12 cellular contexts compared by ENCODE assay signal in the genomic region with DNA sequence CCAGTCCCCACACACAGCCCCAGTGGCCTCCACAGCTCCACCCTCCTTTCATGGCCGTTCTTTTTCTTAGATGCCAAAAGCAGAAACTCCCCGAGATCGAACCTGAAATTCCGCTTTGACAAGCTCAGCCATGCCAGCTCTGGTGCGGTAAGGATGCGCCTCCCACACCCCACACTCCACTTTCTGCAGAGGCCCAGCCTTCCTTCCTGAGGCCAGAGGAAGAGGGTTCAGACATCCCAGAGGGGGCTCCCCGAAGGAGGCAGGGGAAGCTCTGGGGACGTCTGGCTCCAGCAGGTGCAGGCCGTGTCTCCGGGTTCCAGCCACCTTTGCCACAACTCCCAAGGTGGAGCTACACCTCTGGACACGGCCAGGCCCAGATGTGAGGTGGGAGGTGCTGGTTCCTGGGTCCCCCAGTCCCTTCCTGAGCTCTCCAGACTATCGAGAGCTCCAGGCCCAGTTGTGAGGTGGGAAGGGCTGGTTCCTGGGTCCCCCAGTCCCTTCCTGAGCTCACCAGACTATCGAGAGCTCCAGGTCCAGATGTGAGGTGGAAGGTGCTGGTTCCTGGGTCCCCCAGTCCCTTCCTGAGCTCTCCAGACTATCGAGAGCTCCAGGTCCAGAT. TPM values are rescaled to one million over a fixed set of nuclear protein-coding genes. Genes with fewer than 3 reads are reported as not detected.
DNase-seq lines count a peak whose midpoint lies in the region; ATAC-seq, FAIRE-seq and TF ChIP-seq lines count a peak whose summit lies in the region.
"Not testable (repeated sequence)": the region's sequence is repeated elsewhere in the genome, so short reads cannot be mapped to it uniquely, and the experiment has no call there.
"Had no signal": no experiment of that assay in that cellular context is flagged by ENCODE, and none has a peak within 500 bp of the region (broad histone marks: within the 10 kb centered on the region; RNA-seq: fewer than 3 reads in every experiment).

No MANE protein-coding gene starts in this region.

- H3K4me1 Mint-ChIP-seq in MCF 10A (ENCODE audit: insufficient read depth, unreplicated experiment), result peaks cover 24% of the 10 kb centered on the region

- H2AFZ ChIP-seq in ACC112 (ENCODE audit: low read length, unreplicated experiment); parathyroid adenoma: not testable (repeated sequence)
- H2AFZ ChIP-seq in endothelial cell of umbilical vein (ENCODE audit: low read depth, low read length), result peak overlapping the region; percentile 23

- H3K9ac ChIP-seq in endothelial cell of umbilical vein (replicated peaks; ENCODE audit: extremely low read depth, insufficient read depth, low read length), result peak overlapping the region; percentile 77
- H3K9ac ChIP-seq in parathyroid adenoma; subcutaneous abdominal adipose tissue (ENCODE audit: low read length in 5 of 5): not testable (repeated sequence)

- POLR2A ChIA-PET in MCF 10A (lab: Yijun Ruan, JAX), result interaction anchor here (0.6 kb wide), 1 partner anchor 873 kb away, joined by 3 read pairs; no protein-coding TSS in a partner anchor
- POLR2A ChIA-PET in endothelial cell of umbilical vein (lab: Charles Lee), result not testable (repeated sequence)

- not testable (repeated sequence) for TF ChIP-seq POLR2A in Peyer's patch (IDR thresholded peaks at IDR 0.05); endothelial cell of umbilical vein (IDR thresholded peaks at IDR 0.05; ENCODE audit: low read depth, low read length)

- peak in 2 of 3 donors; percentile 21 to 28 for DNase-seq in Peyer's patch
- not testable (repeated sequence) for DNase-seq in MCF 10A (ENCODE audit: unreplicated experiment); endothelial cell of umbilical vein (ENCODE audit: low read depth, low spot score); heart right ventricle
- peak; percentile 20 for DNase-seq in lower lobe of right lung

- FAIRE-seq in endothelial cell of umbilical vein (lab: Jason Lieb, UNC), result not testable (repeated sequence)

- H3K4me2 ChIP-seq in endothelial cell of umbilical vein (ENCODE audit: insufficient read depth, low read length), result peak overlapping the region; percentile 35
- not testable (repeated sequence) for H3K4me2 ChIP-seq in parathyroid adenoma (ENCODE audit: low read length)

- not testable (repeated sequence) for H3K9me3 ChIP-seq in Peyer's patch; endothelial cell of umbilical vein (replicated peaks; ENCODE audit: control insufficient read depth, insufficient read depth, low read length); heart right ventricle; lower lobe of right lung; parathyroid adenoma (ENCODE audit: control insufficient read depth, low read length); subcutaneous abdominal adipose tissue (ENCODE audit: control insufficient read depth in 5 of 5, low read length in 5 of 5)

- ATAC-seq in heart right ventricle, lower lobe of right lung: not testable (repeated sequence)

- not testable (repeated sequence) for H4K20me1 ChIP-seq in endothelial cell of umbilical vein (replicated peaks; ENCODE audit: control insufficient read depth, extremely low read depth, insufficient read depth, low read length)

- H3K4me1 ChIP-seq in ACC112 (ENCODE audit: control insufficient read depth, insufficient read depth, low read length, unreplicated experiment), result peaks cover 12% of the 10 kb centered on the region
- not testable (repeated sequence) for H3K4me1 ChIP-seq in Peyer's patch, lower lobe of right lung, parathyroid adenoma
- H3K4me1 ChIP-seq in endothelial cell of umbilical vein (ENCODE audit: control insufficient read depth, extremely low read depth, insufficient read depth, low read length), result peaks cover 16% of the 10 kb centered on the region
- H3K4me1 ChIP-seq in heart right ventricle, result peaks cover 2 to 28% (median 23%) of the 10 kb centered on the region in 9 donors
- H3K4me1 ChIP-seq in subcutaneous abdominal adipose tissue (ENCODE audit: control insufficient read depth in 5 of 5, insufficient read depth in 5 of 5, low read length in 5 of 5), result peaks cover 0 to 17% (median 0%) of the 10 kb centered on the region in 5 donors

- not testable (repeated sequence) for TF ChIP-seq CTCF in Peyer's patch (IDR thresholded peaks at IDR 0.05); MCF 10A (IDR thresholded peaks at IDR 0.05; ENCODE audit: unreplicated experiment); endothelial cell of umbilical vein (IDR thresholded peaks at IDR 0.05; ENCODE audit: extremely low read depth in 1 of 2, insufficient read depth in 1 of 2, low read depth in 1 of 2, low read length in 2 of 2); heart right ventricle (IDR thresholded peaks at IDR 0.05); lower lobe of right lung (IDR thresholded peaks at IDR 0.05); parathyroid adenoma (IDR thresholded peaks at IDR 0.05)

- not testable (repeated sequence) for H3K27me3 ChIP-seq in ACC112 (ENCODE audit: insufficient read depth, low read length); Peyer's patch; endothelial cell of umbilical vein (ENCODE audit: control insufficient read depth in 2 of 2, insufficient read depth in 2 of 2, low read length in 2 of 2); heart right ventricle; lower lobe of right lung (ENCODE audit: low read depth); parathyroid adenoma (ENCODE audit: control insufficient read depth, insufficient read depth, low read length)
- H3K27me3 ChIP-seq in subcutaneous abdominal adipose tissue (ENCODE audit: control insufficient read depth in 5 of 5, insufficient read depth in 4 of 5, low read length in 5 of 5), result peaks cover 0 to 15% (median 7%) of the 10 kb centered on the region in 5 donors

- not testable (repeated sequence) for H3K27me3 Mint-ChIP-seq in MCF 10A (ENCODE audit: insufficient read depth, unreplicated experiment)

- not testable (repeated sequence) for BruUV-seq in MCF 10A (replicated peaks; lab: Mats Ljungman, UMichigan); endothelial cell of umbilical vein (replicated peaks; lab: Mats Ljungman, UMichigan)

- WGBS in heart right ventricle, 2 donors, result 83 to 86% methylated on average over 14 of the region's 14 CpGs

- peak overlapping the region; percentile 85 for H3K27ac Mint-ChIP-seq in MCF 10A (ENCODE audit: low read depth, unreplicated experiment)

- not testable (repeated sequence) for H3K9me1 ChIP-seq in endothelial cell of umbilical vein (replicated peaks; ENCODE audit: control insufficient read depth, extremely low read depth, insufficient read depth, low read length)

- CTCF ChIA-PET in MCF 10A (lab: Yijun Ruan, JAX), result interaction anchor here (0.6 to 1.2 kb wide), 4 partner anchors 17 to 176 kb away, joined by 3 to 5 read pairs (median 4); no protein-coding TSS in a partner anchor
- CTCF ChIA-PET in endothelial cell of umbilical vein (lab: Charles Lee), result interaction anchor here (1.0 to 2.4 kb wide), 3 partner anchors 9 to 183 kb away, joined by 3 to 11 read pairs (median 3); no protein-coding TSS in a partner anchor

- H3K79me2 ChIP-seq in ACC112 (ENCODE audit: control insufficient read depth, insufficient read depth, low read length, unreplicated experiment); endothelial cell of umbilical vein (ENCODE audit: control insufficient read depth, insufficient read depth, low read length); parathyroid adenoma: not testable (repeated sequence)

- not testable (repeated sequence) for H3K9me3 Mint-ChIP-seq in MCF 10A (ENCODE audit: unreplicated experiment)

- dilution Hi-C loops in endothelial cell of umbilical vein (cut with MboI; ENCODE audit: extremely low pct_ligation_motif_present, low sequenced_read_pairs), result not testable (repeated sequence)

- not testable (repeated sequence) for H3K4me3 Mint-ChIP-seq in MCF 10A (ENCODE audit: unreplicated experiment)

- not testable (repeated sequence) for H3K4me3 ChIP-seq in ACC112 (ENCODE audit: low read depth, low read length); Peyer's patch; endothelial cell of umbilical vein (replicated peaks in 1 of 3; ENCODE audit: insufficient read depth in 1 of 3, low read depth in 1 of 3, low read length in 3 of 3); heart right ventricle; lower lobe of right lung; parathyroid adenoma (ENCODE audit: low read depth, low read length); subcutaneous abdominal adipose tissue (ENCODE audit: low read depth in 1 of 5, low read length in 5 of 5)

- H3K36me3 Mint-ChIP-seq in MCF 10A (ENCODE audit: insufficient read depth, unreplicated experiment), result peaks cover 17% of the 10 kb centered on the region

- not testable (repeated sequence) for H3K36me3 ChIP-seq in ACC112 (ENCODE audit: insufficient read depth, low read length); endothelial cell of umbilical vein (ENCODE audit: control insufficient read depth in 2 of 2, extremely low read depth in 1 of 2, insufficient read depth in 2 of 2, low read length in 2 of 2); lower lobe of right lung; parathyroid adenoma (ENCODE audit: control insufficient read depth, insufficient read depth, low read length); subcutaneous abdominal adipose tissue (ENCODE audit: control insufficient read depth in 5 of 5, insufficient read depth in 5 of 5, low read length in 5 of 5)
- peaks cover 0 to 26% (median 0%) of the 10 kb centered on the region in 3 donors for H3K36me3 ChIP-seq in Peyer's patch
- peaks cover 0 to 22% (median 0%) of the 10 kb centered on the region in 9 donors for H3K36me3 ChIP-seq in heart right ventricle

- intact Hi-C loops in MCF 10A (cut with micrococcal nuclease); heart right ventricle (cut with DNase I); lower lobe of right lung (cut with DNase I): not testable (repeated sequence)
- intact Hi-C loops in endothelial cell of umbilical vein (cut with micrococcal nuclease), result loop anchor here (1.0 kb wide), 3 partner anchors 27 to 76 kb away; no protein-coding TSS in a partner anchor

- H3K27ac ChIP-seq in ACC112 (ENCODE audit: low read depth, low read length) (peak overlapping the region; percentile 84), endothelial cell of umbilical vein (ENCODE audit: insufficient read depth, low read depth, low read length) (peak overlapping the region; percentile 94), heart right ventricle (peak overlapping the region; percentile 52 to 91 (median 76)), parathyroid adenoma (peak overlapping the region; percentile 54), subcutaneous abdominal adipose tissue (ENCODE audit: low read depth, low read length) (peak overlapping the region; percentile 57)
- not testable (repeated sequence) for H3K27ac ChIP-seq in Peyer's patch, lower lobe of right lung

RNA-seq across cellular contexts. Expression of gene OR1D5, which starts 32.4 kb away (rescaled TPM):
- total RNA-seq in Peyer's patch, result not detected
- not detected in 2 replicates for total RNA-seq in MCF 10A (2022)
- total RNA-seq in endothelial cell of umbilical vein, result not detected in 2 replicates
- not detected in 2 replicates for polyA plus RNA-seq in endothelial cell of umbilical vein
- polyA plus RNA-seq in endothelial cell of umbilical vein (2011; cell fraction: cytosol; rRNA removed), result not detected in 2 replicates
- polyA plus RNA-seq in endothelial cell of umbilical vein (2011; cell fraction: nucleus; rRNA removed), result not detected in 2 replicates
- not detected in 2 replicates for polyA plus RNA-seq in endothelial cell of umbilical vein (2012)
- polyA minus RNA-seq in endothelial cell of umbilical vein, result not detected in 2 replicates
- not detected for polyA minus RNA-seq in endothelial cell of umbilical vein (2011; cell fraction: cytosol; rRNA and poly(A)+ RNA removed)
- not detected in 2 replicates for polyA minus RNA-seq in endothelial cell of umbilical vein (2011; cell fraction: nucleus; rRNA and poly(A)+ RNA removed)
- total RNA-seq in heart right ventricle, result not detected
- polyA plus RNA-seq in heart right ventricle, result not detected
- not detected for total RNA-seq in lower lobe of right lung
- total RNA-seq: Caco-2; CD4-positive, alpha-beta T cell; Daoy had no signal
- polyA plus RNA-seq: AG04450 had no signal
